Comparison of ENCODE assay signal across 1 cellular context in the genomic region with DNA sequence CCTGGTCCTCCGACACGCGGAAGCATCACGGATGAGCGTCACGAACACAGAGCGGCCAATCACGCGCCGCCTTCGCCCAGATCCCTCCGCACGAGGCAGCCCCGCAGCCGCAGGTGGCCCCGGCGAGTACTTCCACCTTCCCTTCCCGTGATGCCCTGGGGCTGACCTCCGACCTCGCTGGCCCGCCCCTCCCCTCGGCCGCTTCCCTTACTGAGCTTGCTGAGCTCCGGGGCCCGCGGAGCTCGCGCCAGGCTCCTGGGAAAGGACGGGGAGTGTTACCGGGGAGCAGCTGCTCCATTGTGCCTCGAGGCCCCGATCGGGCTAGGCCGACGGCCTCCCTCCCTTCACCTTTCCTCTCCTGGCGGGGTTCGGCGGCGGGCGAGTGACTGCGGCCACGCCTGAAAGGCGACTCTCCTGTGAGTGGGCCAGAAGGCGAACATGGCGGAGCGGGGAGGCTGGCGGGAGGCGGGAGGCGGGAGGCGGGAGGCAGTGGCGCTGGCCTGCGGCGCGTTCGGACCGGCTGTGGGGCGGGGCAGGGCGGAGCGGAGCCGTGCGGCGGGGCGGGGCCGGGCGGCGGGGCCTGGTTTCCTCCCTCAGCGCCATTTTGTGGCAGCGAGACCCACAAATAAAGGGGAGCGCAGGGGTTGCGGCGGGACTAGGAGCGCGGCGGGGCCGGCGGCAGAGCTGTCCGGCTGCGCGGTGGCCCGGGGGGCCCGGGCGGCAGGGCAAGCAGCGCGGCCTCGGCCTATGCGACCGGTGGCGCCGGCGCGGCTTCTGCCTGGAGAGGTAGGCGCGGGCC.
TF ChIP-seq lines count a peak whose summit lies in the region.

A gene (plus strand): TSS at position 589 of the 799 bp plus-strand sequence. CDS start 8,760 bp downstream, outside the sequence.

TF ChIP-seq in HepG2, 621 proteins besides CTCF, POLR2A, EP300 and RAD21 (continued from another document and continues in another):
- TF ChIP-seq, protein P1, sequence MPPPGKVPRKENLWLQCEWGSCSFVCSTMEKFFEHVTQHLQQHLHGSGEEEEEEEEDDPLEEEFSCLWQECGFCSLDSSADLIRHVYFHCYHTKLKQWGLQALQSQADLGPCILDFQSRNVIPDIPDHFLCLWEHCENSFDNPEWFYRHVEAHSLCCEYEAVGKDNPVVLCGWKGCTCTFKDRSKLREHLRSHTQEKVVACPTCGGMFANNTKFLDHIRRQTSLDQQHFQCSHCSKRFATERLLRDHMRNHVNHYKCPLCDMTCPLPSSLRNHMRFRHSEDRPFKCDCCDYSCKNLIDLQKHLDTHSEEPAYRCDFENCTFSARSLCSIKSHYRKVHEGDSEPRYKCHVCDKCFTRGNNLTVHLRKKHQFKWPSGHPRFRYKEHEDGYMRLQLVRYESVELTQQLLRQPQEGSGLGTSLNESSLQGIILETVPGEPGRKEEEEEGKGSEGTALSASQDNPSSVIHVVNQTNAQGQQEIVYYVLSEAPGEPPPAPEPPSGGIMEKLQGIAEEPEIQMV (CRISPR knock-in tag; IDR thresholded peaks at IDR 0.05; ENCODE audit: low read depth), result peak; percentile 98
- TF ChIP-seq ZNF292 (CRISPR knock-in tag; IDR thresholded peaks at IDR 0.05; ENCODE audit: borderline replicate concordance, low read depth), result peak; percentile 91; the same call in 1 of the 2 replicates
- TF ChIP-seq BCL6 (CRISPR knock-in tag; IDR thresholded peaks at IDR 0.05), result peak; percentile 85
- TF ChIP-seq, protein P2, sequence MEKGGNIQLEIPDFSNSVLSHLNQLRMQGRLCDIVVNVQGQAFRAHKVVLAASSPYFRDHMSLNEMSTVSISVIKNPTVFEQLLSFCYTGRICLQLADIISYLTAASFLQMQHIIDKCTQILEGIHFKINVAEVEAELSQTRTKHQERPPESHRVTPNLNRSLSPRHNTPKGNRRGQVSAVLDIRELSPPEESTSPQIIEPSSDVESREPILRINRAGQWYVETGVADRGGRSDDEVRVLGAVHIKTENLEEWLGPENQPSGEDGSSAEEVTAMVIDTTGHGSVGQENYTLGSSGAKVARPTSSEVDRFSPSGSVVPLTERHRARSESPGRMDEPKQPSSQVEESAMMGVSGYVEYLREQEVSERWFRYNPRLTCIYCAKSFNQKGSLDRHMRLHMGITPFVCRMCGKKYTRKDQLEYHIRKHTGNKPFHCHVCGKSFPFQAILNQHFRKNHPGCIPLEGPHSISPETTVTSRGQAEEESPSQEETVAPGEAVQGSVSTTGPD (CRISPR knock-in tag; IDR thresholded peaks at IDR 0.05), result no peak; the same call in 1 of the 2 replicates
- TF ChIP-seq ZNF7 (CRISPR knock-in tag; IDR thresholded peaks at IDR 0.05), result no peak
- TF ChIP-seq CBFB (CRISPR knock-in tag; IDR thresholded peaks at IDR 0.05), result peak; percentile 98; the same call in 1 of the 2 replicates
- peak; percentile 95 for TF ChIP-seq ELF3 (CRISPR knock-in tag; IDR thresholded peaks at IDR 0.05)
- no peak for TF ChIP-seq TBP (CRISPR knock-in tag; IDR thresholded peaks at IDR 0.05)
- peak; percentile 99 for TF ChIP-seq POLR2G (IDR thresholded peaks at IDR 0.05; ENCODE audit: low read depth, low read length)
- TF ChIP-seq IKZF4 (CRISPR knock-in tag; IDR thresholded peaks at IDR 0.05; ENCODE audit: borderline replicate concordance, low read depth, not compliant biosample characterization), result peak; percentile 99
- peak; percentile 52 for TF ChIP-seq PHF5A (CRISPR knock-in tag; IDR thresholded peaks at IDR 0.05; ENCODE audit: low read depth, unreplicated experiment)
- TF ChIP-seq DNMT3B (CRISPR knock-in tag; conservative IDR thresholded peaks at IDR 0.05), result peak; percentile 76
- TF ChIP-seq, protein P3, sequence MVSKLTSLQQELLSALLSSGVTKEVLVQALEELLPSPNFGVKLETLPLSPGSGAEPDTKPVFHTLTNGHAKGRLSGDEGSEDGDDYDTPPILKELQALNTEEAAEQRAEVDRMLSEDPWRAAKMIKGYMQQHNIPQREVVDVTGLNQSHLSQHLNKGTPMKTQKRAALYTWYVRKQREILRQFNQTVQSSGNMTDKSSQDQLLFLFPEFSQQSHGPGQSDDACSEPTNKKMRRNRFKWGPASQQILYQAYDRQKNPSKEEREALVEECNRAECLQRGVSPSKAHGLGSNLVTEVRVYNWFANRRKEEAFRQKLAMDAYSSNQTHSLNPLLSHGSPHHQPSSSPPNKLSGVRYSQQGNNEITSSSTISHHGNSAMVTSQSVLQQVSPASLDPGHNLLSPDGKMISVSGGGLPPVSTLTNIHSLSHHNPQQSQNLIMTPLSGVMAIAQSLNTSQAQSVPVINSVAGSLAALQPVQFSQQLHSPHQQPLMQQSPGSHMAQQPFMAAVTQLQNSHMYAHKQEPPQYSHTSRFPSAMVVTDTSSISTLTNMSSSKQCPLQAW (CRISPR knock-in tag; IDR thresholded peaks at IDR 0.05), result peak; percentile 89
- TF ChIP-seq EHMT2 (IDR thresholded peaks at IDR 0.05; ENCODE audit: borderline replicate concordance, low read depth, low read length), result no peak; the same call in 1 of the 2 replicates
- no peak for TF ChIP-seq ZNF549 (CRISPR knock-in tag; IDR thresholded peaks at IDR 0.05)
- TF ChIP-seq, protein P4, sequence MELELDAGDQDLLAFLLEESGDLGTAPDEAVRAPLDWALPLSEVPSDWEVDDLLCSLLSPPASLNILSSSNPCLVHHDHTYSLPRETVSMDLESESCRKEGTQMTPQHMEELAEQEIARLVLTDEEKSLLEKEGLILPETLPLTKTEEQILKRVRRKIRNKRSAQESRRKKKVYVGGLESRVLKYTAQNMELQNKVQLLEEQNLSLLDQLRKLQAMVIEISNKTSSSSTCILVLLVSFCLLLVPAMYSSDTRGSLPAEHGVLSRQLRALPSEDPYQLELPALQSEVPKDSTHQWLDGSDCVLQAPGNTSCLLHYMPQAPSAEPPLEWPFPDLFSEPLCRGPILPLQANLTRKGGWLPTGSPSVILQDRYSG (CRISPR knock-in tag; IDR thresholded peaks at IDR 0.05), result peak; percentile 98; the same call in 1 of the 2 replicates
- TF ChIP-seq, protein P5, sequence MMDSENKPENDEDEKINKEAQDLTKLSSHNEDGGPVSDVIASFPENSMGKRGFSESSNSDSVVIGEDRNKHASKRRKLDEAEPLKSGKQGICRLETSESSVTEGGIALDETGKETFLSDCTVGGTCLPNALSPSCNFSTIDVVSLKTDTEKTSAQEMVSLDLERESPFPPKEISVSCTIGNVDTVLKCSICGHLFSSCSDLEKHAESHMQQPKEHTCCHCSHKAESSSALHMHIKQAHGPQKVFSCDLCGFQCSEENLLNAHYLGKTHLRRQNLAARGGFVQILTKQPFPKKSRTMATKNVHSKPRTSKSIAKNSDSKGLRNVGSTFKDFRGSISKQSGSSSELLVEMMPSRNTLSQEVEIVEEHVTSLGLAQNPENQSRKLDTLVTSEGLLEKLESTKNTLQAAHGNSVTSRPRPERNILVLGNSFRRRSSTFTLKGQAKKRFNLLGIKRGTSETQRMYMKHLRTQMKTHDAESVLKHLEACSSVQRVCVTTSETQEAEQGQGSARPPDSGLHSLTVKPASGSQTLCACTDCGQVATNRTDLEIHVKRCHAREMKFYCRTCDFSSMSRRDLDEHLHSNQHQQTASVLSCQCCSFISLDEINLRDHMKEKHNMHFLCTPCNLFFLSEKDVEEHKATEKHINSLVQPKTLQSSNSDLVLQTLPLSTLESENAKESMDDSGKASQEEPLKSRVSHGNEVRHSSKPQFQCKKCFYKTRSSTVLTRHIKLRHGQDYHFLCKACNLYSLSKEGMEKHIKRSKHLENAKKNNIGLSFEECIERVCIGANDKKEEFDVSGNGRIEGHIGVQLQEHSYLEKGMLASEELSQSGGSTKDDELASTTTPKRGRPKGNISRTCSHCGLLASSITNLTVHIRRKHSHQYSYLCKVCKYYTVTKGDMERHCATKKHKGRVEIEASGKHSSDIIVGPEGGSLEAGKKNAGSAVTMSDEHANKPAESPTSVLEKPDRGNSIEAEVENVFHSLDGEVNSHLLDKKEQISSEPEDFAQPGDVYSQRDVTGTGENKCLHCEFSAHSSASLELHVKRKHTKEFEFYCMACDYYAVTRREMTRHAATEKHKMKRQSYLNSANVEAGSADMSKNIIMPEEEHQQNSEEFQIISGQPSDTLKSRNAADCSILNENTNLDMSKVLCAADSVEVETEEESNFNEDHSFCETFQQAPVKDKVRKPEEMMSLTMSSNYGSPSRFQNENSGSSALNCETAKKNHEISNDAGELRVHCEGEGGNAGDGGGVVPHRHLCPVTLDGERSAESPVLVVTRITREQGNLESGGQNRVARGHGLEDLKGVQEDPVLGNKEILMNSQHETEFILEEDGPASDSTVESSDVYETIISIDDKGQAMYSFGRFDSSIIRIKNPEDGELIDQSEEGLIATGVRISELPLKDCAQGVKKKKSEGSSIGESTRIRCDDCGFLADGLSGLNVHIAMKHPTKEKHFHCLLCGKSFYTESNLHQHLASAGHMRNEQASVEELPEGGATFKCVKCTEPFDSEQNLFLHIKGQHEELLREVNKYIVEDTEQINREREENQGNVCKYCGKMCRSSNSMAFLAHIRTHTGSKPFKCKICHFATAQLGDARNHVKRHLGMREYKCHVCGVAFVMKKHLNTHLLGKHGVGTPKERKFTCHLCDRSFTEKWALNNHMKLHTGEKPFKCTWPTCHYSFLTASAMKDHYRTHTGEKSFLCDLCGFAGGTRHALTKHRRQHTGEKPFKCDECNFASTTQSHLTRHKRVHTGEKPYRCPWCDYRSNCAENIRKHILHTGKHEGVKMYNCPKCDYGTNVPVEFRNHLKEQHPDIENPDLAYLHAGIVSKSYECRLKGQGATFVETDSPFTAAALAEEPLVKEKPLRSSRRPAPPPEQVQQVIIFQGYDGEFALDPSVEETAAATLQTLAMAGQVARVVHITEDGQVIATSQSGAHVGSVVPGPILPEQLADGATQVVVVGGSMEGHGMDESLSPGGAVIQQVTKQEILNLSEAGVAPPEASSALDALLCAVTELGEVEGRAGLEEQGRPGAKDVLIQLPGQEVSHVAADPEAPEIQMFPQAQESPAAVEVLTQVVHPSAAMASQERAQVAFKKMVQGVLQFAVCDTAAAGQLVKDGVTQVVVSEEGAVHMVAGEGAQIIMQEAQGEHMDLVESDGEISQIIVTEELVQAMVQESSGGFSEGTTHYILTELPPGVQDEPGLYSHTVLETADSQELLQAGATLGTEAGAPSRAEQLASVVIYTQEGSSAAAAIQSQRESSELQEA (CRISPR knock-in tag; IDR thresholded peaks at IDR 0.05; ENCODE audit: not compliant biosample characterization), result peak; percentile 100
- TF ChIP-seq RFX3 (CRISPR knock-in tag; IDR thresholded peaks at IDR 0.05), result peak; percentile 41; the same call in 1 of the 2 replicates
- TF ChIP-seq ZFP82 (CRISPR knock-in tag; IDR thresholded peaks at IDR 0.05; ENCODE audit: borderline replicate concordance), result peak; percentile 97; the same call in 1 of the 2 replicates
- TF ChIP-seq, protein P6, sequence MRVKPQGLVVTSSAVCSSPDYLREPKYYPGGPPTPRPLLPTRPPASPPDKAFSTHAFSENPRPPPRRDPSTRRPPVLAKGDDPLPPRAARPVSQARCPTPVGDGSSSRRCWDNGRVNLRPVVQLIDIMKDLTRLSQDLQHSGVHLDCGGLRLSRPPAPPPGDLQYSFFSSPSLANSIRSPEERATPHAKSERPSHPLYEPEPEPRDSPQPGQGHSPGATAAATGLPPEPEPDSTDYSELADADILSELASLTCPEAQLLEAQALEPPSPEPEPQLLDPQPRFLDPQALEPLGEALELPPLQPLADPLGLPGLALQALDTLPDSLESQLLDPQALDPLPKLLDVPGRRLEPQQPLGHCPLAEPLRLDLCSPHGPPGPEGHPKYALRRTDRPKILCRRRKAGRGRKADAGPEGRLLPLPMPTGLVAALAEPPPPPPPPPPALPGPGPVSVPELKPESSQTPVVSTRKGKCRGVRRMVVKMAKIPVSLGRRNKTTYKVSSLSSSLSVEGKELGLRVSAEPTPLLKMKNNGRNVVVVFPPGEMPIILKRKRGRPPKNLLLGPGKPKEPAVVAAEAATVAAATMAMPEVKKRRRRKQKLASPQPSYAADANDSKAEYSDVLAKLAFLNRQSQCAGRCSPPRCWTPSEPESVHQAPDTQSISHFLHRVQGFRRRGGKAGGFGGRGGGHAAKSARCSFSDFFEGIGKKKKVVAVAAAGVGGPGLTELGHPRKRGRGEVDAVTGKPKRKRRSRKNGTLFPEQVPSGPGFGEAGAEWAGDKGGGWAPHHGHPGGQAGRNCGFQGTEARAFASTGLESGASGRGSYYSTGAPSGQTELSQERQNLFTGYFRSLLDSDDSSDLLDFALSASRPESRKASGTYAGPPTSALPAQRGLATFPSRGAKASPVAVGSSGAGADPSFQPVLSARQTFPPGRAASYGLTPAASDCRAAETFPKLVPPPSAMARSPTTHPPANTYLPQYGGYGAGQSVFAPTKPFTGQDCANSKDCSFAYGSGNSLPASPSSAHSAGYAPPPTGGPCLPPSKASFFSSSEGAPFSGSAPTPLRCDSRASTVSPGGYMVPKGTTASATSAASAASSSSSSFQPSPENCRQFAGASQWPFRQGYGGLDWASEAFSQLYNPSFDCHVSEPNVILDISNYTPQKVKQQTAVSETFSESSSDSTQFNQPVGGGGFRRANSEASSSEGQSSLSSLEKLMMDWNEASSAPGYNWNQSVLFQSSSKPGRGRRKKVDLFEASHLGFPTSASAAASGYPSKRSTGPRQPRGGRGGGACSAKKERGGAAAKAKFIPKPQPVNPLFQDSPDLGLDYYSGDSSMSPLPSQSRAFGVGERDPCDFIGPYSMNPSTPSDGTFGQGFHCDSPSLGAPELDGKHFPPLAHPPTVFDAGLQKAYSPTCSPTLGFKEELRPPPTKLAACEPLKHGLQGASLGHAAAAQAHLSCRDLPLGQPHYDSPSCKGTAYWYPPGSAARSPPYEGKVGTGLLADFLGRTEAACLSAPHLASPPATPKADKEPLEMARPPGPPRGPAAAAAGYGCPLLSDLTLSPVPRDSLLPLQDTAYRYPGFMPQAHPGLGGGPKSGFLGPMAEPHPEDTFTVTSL (CRISPR knock-in tag; IDR thresholded peaks at IDR 0.05; ENCODE audit: borderline replicate concordance), result peak; percentile 71
- TF ChIP-seq, protein P7, sequence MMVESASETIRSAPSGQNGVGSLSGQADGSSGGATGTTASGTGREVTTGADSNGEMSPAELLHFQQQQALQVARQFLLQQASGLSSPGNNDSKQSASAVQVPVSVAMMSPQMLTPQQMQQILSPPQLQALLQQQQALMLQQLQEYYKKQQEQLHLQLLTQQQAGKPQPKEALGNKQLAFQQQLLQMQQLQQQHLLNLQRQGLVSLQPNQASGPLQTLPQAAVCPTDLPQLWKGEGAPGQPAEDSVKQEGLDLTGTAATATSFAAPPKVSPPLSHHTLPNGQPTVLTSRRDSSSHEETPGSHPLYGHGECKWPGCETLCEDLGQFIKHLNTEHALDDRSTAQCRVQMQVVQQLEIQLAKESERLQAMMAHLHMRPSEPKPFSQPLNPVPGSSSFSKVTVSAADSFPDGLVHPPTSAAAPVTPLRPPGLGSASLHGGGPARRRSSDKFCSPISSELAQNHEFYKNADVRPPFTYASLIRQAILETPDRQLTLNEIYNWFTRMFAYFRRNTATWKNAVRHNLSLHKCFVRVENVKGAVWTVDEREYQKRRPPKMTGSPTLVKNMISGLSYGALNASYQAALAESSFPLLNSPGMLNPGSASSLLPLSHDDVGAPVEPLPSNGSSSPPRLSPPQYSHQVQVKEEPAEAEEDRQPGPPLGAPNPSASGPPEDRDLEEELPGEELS (CRISPR knock-in tag; IDR thresholded peaks at IDR 0.05), result peak; percentile 82
- TF ChIP-seq, protein P8, sequence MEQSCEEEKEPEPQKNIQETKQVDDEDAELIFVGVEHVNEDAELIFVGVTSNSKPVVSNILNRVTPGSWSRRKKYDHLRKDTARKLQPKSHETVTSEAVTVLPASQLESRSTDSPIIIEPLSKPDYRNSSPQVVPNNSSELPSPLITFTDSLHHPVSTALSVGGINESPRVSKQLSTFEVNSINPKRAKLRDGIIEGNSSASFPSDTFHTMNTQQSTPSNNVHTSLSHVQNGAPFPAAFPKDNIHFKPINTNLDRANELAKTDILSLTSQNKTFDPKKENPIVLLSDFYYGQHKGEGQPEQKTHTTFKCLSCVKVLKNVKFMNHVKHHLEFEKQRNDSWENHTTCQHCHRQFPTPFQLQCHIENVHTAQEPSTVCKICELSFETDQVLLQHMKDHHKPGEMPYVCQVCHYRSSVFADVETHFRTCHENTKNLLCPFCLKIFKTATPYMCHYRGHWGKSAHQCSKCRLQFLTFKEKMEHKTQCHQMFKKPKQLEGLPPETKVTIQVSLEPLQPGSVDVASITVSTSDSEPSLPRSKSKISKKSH (CRISPR knock-in tag; IDR thresholded peaks at IDR 0.05; ENCODE audit: borderline replicate concordance), result peak; percentile 99
- TF ChIP-seq SMARCC2 (IDR thresholded peaks at IDR 0.05), result no peak
